Comparison of ENCODE assay signal across 1 cellular context in the genomic region with DNA sequence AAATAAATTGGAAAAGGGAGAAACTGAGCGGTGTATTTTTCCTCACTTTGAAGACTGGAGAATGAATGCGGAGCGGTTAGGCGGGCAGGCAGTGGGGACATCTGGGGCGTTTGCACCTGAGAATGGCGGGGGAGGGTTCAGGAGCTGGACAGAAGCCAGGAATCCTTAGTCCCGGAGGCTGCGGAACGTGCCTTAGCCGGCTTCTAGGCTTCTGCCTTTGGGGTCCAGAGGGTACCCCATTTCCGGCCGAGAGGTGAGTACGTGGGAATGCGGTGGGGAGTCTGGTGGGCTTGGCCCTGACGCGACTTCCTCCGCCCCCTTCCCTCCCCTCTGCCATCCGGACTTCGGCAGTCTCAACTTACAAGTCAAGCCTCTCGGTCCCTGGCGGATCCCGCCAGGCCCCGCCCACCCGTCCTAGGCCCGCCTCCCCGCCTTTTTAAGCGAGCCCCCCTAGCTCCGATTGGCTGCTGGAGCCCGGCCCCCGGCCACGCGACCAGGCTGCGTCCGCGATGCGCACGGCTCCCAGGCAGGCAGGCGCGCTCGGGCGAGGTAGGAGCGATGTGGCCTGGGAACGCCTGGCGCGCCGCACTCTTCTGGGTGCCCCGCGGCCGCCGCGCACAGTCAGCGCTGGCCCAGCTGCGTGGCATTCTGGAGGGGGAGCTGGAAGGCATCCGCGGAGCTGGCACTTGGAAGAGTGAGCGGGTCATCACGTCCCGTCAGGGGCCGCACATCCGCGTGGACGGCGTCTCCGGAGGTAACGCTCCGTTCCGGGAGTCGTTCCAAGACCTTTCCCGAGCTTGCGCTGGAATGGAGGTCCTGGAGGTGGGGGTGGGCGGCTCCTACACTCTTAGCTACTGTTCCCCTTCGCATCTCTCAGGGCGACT.
TF ChIP-seq lines count a peak whose summit lies in the region.

A gene (plus strand): TSS at position 525 of the 884 bp plus-strand sequence. CDS start 34 bp downstream, at position 559.

TF ChIP-seq in K562, 482 proteins besides CTCF, POLR2A, EP300 and RAD21 (continued from another document and continues in another):
- TF ChIP-seq, protein P1, sequence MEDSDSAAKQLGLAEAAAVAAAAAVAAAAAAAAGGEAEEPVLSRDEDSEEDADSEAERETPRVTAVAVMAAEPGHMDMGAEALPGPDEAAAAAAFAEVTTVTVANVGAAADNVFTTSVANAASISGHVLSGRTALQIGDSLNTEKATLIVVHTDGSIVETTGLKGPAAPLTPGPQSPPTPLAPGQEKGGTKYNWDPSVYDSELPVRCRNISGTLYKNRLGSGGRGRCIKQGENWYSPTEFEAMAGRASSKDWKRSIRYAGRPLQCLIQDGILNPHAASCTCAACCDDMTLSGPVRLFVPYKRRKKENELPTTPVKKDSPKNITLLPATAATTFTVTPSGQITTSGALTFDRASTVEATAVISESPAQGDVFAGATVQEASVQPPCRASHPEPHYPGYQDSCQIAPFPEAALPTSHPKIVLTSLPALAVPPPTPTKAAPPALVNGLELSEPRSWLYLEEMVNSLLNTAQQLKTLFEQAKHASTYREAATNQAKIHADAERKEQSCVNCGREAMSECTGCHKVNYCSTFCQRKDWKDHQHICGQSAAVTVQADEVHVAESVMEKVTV (CRISPR knock-in tag; IDR thresholded peaks at IDR 0.05), result no peak
- TF ChIP-seq, protein P2, sequence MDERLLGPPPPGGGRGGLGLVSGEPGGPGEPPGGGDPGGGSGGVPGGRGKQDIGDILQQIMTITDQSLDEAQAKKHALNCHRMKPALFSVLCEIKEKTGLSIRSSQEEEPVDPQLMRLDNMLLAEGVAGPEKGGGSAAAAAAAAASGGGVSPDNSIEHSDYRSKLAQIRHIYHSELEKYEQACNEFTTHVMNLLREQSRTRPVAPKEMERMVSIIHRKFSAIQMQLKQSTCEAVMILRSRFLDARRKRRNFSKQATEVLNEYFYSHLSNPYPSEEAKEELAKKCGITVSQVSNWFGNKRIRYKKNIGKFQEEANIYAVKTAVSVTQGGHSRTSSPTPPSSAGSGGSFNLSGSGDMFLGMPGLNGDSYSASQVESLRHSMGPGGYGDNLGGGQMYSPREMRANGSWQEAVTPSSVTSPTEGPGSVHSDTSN (CRISPR knock-in tag; IDR thresholded peaks at IDR 0.05; ENCODE audit: low read depth), result no peak
- TF ChIP-seq, protein P2 (tag; conservative IDR thresholded peaks at IDR 0.05; ENCODE audit: low read depth), result no peak
- TF ChIP-seq MTA3 (IDR thresholded peaks at IDR 0.05; ENCODE audit: borderline replicate concordance) (peak; percentile 54; the same call in 1 of the 2 replicates), CHD2 (IDR thresholded peaks at IDR 0.05; ENCODE audit: low read depth, low read length) (no peak), SRSF1 (IDR thresholded peaks at IDR 0.05; ENCODE audit: low read depth, low read length) (no peak), PCBP2 (IDR thresholded peaks at IDR 0.05; ENCODE audit: low read depth, low read length, poor library complexity, severe bottlenecking) (no peak), KAT2B (IDR thresholded peaks at IDR 0.05; ENCODE audit: low read depth, low read length) (no peak), MCM7 (IDR thresholded peaks at IDR 0.05) (no peak), PHB2 (IDR thresholded peaks at IDR 0.05; ENCODE audit: low read depth) (no peak), FIP1L1 (IDR thresholded peaks at IDR 0.05; ENCODE audit: low read depth, low read length, poor library complexity, severe bottlenecking) (peak; percentile 64), SMARCE1 (IDR thresholded peaks at IDR 0.05) (peak; percentile 18; the same call in 1 of the 2 replicates), ZFP36 (IDR thresholded peaks at IDR 0.05; ENCODE audit: low read depth, low read length, partially characterized antibody) (no peak), ZEB2 (IDR thresholded peaks at IDR 0.05) (peak; percentile 40; the same call in 1 of the 2 replicates), ILK (tag; IDR thresholded peaks at IDR 0.05; ENCODE audit: borderline replicate concordance, low read depth) (no peak), ZNF384 (IDR thresholded peaks at IDR 0.05; ENCODE audit: low read depth, low read length) (no peak), SMAD2 (IDR thresholded peaks at IDR 0.05; ENCODE audit: low read depth, low read length) (no peak), ADNP (tag; IDR thresholded peaks at IDR 0.05) (no peak), ELF2 (CRISPR knock-in tag; IDR thresholded peaks at IDR 0.05) (no peak), TFAM (CRISPR knock-in tag; conservative IDR thresholded peaks at IDR 0.05) (no peak), RBM14 (IDR thresholded peaks at IDR 0.05; ENCODE audit: borderline replicate concordance, insufficient read depth, low read depth, low read length) (no peak), RBM34 (IDR thresholded peaks at IDR 0.05; ENCODE audit: borderline replicate concordance, insufficient read depth, low read length) (no peak), ESRRA (IDR thresholded peaks at IDR 0.05; ENCODE audit: borderline replicate concordance, low read depth) (peak; percentile 39; the same call in 1 of the 2 replicates), STAT5A (IDR thresholded peaks at IDR 0.05; ENCODE audit: borderline replicate concordance, low read length) (no peak), JUN (IDR thresholded peaks at IDR 0.05; ENCODE audit: borderline replicate concordance, low read depth, low read length) (no peak), JUN (CRISPR knock-in tag; IDR thresholded peaks at IDR 0.05; ENCODE audit: borderline replicate concordance) (no peak), ELF4 (CRISPR knock-in tag; IDR thresholded peaks at IDR 0.05) (no peak), MECOM (CRISPR knock-in tag; IDR thresholded peaks at IDR 0.05) (no peak), RNF2 (IDR thresholded peaks at IDR 0.05) (no peak), CBX2 (IDR thresholded peaks at IDR 0.05; ENCODE audit: insufficient read depth, low read length, poor library complexity, severe bottlenecking) (no peak), DPF2 (IDR thresholded peaks at IDR 0.05) (peak; percentile 36; the same call in 1 of the 2 replicates), KAT7 (CRISPR knock-in tag; IDR thresholded peaks at IDR 0.05; ENCODE audit: borderline replicate concordance) (no peak), SMAD3 (CRISPR knock-in tag; conservative IDR thresholded peaks at IDR 0.05) (no peak), FOXJ2 (tag; IDR thresholded peaks at IDR 0.05) (no peak), ZNF586 (CRISPR knock-in tag; conservative IDR thresholded peaks at IDR 0.05) (no peak), RUNX1 (IDR thresholded peaks at IDR 0.05; ENCODE audit: low read depth) (no peak), SAFB (IDR thresholded peaks at IDR 0.05; ENCODE audit: borderline replicate concordance, low read depth, low read length) (no peak), TAF15 (IDR thresholded peaks at IDR 0.05; ENCODE audit: low read depth, low read length) (no peak), ZFP30 (CRISPR knock-in tag; IDR thresholded peaks at IDR 0.05; ENCODE audit: borderline replicate concordance) (no peak), DACH1 (IDR thresholded peaks at IDR 0.05; ENCODE audit: partially characterized antibody) (no peak), PHTF2 (CRISPR knock-in tag; IDR thresholded peaks at IDR 0.05) (no peak), ZNF764 (CRISPR knock-in tag; IDR thresholded peaks at IDR 0.05; ENCODE audit: low read depth) (no peak), SMARCB1 (IDR thresholded peaks at IDR 0.05; ENCODE audit: insufficient read length, low read depth) (no peak), TAL1 (IDR thresholded peaks at IDR 0.05) (no peak), LARP7 (IDR thresholded peaks at IDR 0.05) (no peak), CBX5 (IDR thresholded peaks at IDR 0.05; ENCODE audit: borderline replicate concordance, low read depth) (no peak)
- TF ChIP-seq, protein P3, sequence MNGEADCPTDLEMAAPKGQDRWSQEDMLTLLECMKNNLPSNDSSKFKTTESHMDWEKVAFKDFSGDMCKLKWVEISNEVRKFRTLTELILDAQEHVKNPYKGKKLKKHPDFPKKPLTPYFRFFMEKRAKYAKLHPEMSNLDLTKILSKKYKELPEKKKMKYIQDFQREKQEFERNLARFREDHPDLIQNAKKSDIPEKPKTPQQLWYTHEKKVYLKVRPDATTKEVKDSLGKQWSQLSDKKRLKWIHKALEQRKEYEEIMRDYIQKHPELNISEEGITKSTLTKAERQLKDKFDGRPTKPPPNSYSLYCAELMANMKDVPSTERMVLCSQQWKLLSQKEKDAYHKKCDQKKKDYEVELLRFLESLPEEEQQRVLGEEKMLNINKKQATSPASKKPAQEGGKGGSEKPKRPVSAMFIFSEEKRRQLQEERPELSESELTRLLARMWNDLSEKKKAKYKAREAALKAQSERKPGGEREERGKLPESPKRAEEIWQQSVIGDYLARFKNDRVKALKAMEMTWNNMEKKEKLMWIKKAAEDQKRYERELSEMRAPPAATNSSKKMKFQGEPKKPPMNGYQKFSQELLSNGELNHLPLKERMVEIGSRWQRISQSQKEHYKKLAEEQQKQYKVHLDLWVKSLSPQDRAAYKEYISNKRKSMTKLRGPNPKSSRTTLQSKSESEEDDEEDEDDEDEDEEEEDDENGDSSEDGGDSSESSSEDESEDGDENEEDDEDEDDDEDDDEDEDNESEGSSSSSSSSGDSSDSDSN (IDR thresholded peaks at IDR 0.05; ENCODE audit: borderline replicate concordance in 1 of 2, low read depth in 2 of 2, low read length in 2 of 2), result peak in 1 of 2 experiments; percentile 54; a peak in 1 of 4 replicates
- TF ChIP-seq, protein P4, sequence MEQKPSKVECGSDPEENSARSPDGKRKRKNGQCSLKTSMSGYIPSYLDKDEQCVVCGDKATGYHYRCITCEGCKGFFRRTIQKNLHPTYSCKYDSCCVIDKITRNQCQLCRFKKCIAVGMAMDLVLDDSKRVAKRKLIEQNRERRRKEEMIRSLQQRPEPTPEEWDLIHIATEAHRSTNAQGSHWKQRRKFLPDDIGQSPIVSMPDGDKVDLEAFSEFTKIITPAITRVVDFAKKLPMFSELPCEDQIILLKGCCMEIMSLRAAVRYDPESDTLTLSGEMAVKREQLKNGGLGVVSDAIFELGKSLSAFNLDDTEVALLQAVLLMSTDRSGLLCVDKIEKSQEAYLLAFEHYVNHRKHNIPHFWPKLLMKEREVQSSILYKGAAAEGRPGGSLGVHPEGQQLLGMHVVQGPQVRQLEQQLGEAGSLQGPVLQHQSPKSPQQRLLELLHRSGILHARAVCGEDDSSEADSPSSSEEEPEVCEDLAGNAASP (IDR thresholded peaks at IDR 0.05), result no peak
- TF ChIP-seq, protein P5, sequence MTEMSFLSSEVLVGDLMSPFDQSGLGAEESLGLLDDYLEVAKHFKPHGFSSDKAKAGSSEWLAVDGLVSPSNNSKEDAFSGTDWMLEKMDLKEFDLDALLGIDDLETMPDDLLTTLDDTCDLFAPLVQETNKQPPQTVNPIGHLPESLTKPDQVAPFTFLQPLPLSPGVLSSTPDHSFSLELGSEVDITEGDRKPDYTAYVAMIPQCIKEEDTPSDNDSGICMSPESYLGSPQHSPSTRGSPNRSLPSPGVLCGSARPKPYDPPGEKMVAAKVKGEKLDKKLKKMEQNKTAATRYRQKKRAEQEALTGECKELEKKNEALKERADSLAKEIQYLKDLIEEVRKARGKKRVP (CRISPR knock-in tag; IDR thresholded peaks at IDR 0.05), result no peak
- TF ChIP-seq, protein P6, sequence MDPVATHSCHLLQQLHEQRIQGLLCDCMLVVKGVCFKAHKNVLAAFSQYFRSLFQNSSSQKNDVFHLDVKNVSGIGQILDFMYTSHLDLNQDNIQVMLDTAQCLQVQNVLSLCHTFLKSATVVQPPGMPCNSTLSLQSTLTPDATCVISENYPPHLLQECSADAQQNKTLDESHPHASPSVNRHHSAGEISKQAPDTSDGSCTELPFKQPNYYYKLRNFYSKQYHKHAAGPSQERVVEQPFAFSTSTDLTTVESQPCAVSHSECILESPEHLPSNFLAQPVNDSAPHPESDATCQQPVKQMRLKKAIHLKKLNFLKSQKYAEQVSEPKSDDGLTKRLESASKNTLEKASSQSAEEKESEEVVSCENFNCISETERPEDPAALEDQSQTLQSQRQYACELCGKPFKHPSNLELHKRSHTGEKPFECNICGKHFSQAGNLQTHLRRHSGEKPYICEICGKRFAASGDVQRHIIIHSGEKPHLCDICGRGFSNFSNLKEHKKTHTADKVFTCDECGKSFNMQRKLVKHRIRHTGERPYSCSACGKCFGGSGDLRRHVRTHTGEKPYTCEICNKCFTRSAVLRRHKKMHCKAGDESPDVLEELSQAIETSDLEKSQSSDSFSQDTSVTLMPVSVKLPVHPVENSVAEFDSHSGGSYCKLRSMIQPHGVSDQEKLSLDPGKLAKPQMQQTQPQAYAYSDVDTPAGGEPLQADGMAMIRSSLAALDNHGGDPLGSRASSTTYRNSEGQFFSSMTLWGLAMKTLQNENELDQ (CRISPR knock-in tag; IDR thresholded peaks at IDR 0.05; ENCODE audit: borderline replicate concordance), result no peak
- TF ChIP-seq, protein P7, sequence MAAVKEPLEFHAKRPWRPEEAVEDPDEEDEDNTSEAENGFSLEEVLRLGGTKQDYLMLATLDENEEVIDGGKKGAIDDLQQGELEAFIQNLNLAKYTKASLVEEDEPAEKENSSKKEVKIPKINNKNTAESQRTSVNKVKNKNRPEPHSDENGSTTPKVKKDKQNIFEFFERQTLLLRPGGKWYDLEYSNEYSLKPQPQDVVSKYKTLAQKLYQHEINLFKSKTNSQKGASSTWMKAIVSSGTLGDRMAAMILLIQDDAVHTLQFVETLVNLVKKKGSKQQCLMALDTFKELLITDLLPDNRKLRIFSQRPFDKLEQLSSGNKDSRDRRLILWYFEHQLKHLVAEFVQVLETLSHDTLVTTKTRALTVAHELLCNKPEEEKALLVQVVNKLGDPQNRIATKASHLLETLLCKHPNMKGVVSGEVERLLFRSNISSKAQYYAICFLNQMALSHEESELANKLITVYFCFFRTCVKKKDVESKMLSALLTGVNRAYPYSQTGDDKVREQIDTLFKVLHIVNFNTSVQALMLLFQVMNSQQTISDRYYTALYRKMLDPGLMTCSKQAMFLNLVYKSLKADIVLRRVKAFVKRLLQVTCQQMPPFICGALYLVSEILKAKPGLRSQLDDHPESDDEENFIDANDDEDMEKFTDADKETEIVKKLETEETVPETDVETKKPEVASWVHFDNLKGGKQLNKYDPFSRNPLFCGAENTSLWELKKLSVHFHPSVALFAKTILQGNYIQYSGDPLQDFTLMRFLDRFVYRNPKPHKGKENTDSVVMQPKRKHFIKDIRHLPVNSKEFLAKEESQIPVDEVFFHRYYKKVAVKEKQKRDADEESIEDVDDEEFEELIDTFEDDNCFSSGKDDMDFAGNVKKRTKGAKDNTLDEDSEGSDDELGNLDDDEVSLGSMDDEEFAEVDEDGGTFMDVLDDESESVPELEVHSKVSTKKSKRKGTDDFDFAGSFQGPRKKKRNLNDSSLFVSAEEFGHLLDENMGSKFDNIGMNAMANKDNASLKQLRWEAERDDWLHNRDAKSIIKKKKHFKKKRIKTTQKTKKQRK (IDR thresholded peaks at IDR 0.05; ENCODE audit: borderline replicate concordance, low read depth, low read length), result no peak
